ENCODE assay signal across 9 cellular contexts in the genomic region with DNA sequence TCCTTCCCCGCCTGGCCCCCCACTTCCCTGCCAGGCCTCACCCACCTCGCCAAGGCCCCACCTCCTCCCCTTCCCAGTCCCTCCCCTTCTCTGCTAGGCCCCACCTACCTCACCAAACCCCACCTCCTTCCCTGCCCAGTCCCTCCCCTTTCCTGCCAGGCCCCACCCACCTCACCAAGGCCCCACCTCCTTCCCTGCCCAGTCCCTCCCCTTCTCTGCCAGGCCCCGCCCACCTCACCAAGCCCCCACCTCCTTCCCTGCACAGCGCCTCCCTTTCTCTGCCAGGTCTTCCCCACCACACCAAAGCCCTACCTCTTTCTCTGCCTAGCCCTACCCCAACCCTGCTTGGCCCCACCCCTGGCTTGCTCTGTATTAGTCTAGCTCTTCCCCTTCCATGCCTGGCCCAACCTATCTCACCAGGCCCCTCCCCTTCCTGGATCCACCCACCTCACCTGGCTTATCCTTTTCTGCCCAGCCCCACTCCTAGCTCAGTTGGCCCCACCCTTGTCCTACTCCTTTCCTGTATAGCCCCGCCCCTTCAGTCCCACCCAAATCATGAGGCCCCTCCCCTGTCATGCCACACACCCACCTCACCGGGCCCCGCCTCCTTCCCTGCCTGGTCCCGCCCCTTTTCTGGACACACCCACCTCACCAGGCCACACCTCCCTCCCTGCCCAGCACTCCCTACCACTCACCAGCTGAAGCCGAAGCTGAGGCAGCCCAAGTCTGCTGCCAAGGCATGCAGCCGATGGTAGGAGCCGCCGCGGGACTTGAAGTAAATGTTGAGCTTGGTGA. TPM values are rescaled to one million over a fixed set of nuclear protein-coding genes. Genes with fewer than 3 reads are reported as not detected.
DNase-seq lines count a peak whose midpoint lies in the region; ATAC-seq and TF ChIP-seq lines count a peak whose summit lies in the region.
"Had no signal": no experiment of that assay in that cellular context is flagged by ENCODE, and none has a peak within 500 bp of the region (broad histone marks: within the 10 kb centered on the region; RNA-seq: fewer than 3 reads in every experiment).

No MANE protein-coding gene starts in this region.

- WGBS in suprapubic skin = 71% methylated on average over 13 of the region's 13 CpGs

- no peak overlapping the region for H3K4me3 ChIP-seq in left ventricle myocardium inferior
- no peak overlapping the region for H3K4me3 ChIP-seq in suprapubic skin

- TF ChIP-seq EP300 in suprapubic skin (IDR thresholded peaks at IDR 0.05) = no peak

- no peak for DNase-seq in Right ventricle myocardium superior
- no peak for DNase-seq in left ventricle myocardium inferior
- DNase-seq in NCI-H774 (lab: John Stamatoyannopoulos, UW) = peak; percentile 72
- DNase-seq in effector CD8-positive, alpha-beta T cell (lab: John Stamatoyannopoulos, UW) = peak; percentile 4
- peak; percentile 60 to 77 for DNase-seq in suprapubic skin (ENCODE audit: low spot score in 2 of 2)
- no peak for DNase-seq in GM13976 (ENCODE audit: low spot score)

- no peaks in the 10 kb centered on the region for H3K36me3 ChIP-seq in left ventricle myocardium inferior
- no peaks in the 10 kb centered on the region for H3K36me3 ChIP-seq in suprapubic skin

- no peak for TF ChIP-seq POLR2A in suprapubic skin (IDR thresholded peaks at IDR 0.05)

- intact Hi-C loops in Right ventricle myocardium superior (cut with DNase I) (no loop called here), left ventricle myocardium inferior (cut with micrococcal nuclease) (no loop called here)

- TF ChIP-seq CTCF in left ventricle myocardium inferior (IDR thresholded peaks at IDR 0.05; ENCODE audit: borderline replicate concordance) (no peak), suprapubic skin (IDR thresholded peaks at IDR 0.05) (no peak), GM13976 (IDR thresholded peaks at IDR 0.05; ENCODE audit: borderline replicate concordance, control extremely low read depth, extremely low read depth, insufficient read depth, missing control alignments) (no peak)

- no peaks in the 10 kb centered on the region for H3K4me1 ChIP-seq in left ventricle myocardium inferior
- no peaks in the 10 kb centered on the region for H3K4me1 ChIP-seq in suprapubic skin

- ATAC-seq in Right ventricle myocardium superior (ENCODE audit: poor library complexity) = peak; percentile 30
- no peak for ATAC-seq in HG03025 (IDR thresholded peaks at IDR 0.05; ENCODE audit: low FRiP score, unreplicated experiment)
- no peak for ATAC-seq in GM21360 (IDR thresholded peaks at IDR 0.05; ENCODE audit: unreplicated experiment)

- H3K27me3 ChIP-seq in left ventricle myocardium inferior (ENCODE audit: low read depth) (no peaks in the 10 kb centered on the region), suprapubic skin (no peaks in the 10 kb centered on the region)

- in situ Hi-C loops in GM13976 (cut with MboI; ENCODE audit: low sequenced_read_pairs, unreplicated experiment) = no loop called here

- no peak overlapping the region for H3K27ac ChIP-seq in left ventricle myocardium inferior (replicated peaks)
- H3K27ac ChIP-seq in suprapubic skin = no peak overlapping the region

- H3K9me3 ChIP-seq in left ventricle myocardium inferior (replicated peaks) (peaks cover 6% of the 10 kb centered on the region), suprapubic skin (no peaks in the 10 kb centered on the region)

RNA-seq across cellular contexts. Expression of gene CERS1, which starts 16.2 kb away (rescaled TPM):
- total RNA-seq in Right ventricle myocardium superior (0.24 TPM), left ventricle myocardium inferior (1.4 TPM), suprapubic skin (under 1 TPM in 1 of 4 donors, not detected in 3; 0.68 TPM)
- total RNA-seq: mononuclear cell had no signal

RNA-seq across cellular contexts. Expression of gene COPE, which starts 39.4 kb away (rescaled TPM):
- total RNA-seq in Right ventricle myocardium superior = 121 TPM
- total RNA-seq in left ventricle myocardium inferior = 128 TPM
- 100 to 1,000 TPM; 112 to 223 (median 208) TPM for total RNA-seq in suprapubic skin

RNA-seq across cellular contexts. Expression of gene DDX49, which starts 39.7 kb away (rescaled TPM):
- total RNA-seq in Right ventricle myocardium superior = 19.2 TPM
- total RNA-seq in left ventricle myocardium inferior = 22.4 TPM
- 10 to 100 TPM; 43.4 to 75.6 (median 58.4) TPM for total RNA-seq in suprapubic skin

RNA-seq across cellular contexts. Expression of gene UPF1, which starts 48.0 kb away (rescaled TPM):
- total RNA-seq in Right ventricle myocardium superior (34.2 TPM), left ventricle myocardium inferior (32.3 TPM), suprapubic skin (100 to 1,000 TPM in 2 of 4 donors, 10 to 100 TPM in 2; 74.7 to 160 (median 99.2) TPM)

Comparison
In these comparisons a context has a peak if more than half of its experiments do, and no peak if none do; other contexts are left out.
1. DNase-seq: peak in NCI-H774 (single experiment), effector CD8-positive, alpha-beta T cell (single experiment) and suprapubic skin (2 of 2); none in Right ventricle myocardium superior (single experiment), left ventricle myocardium inferior (single experiment) and GM13976 (single experiment).